In genomic region chr15:98009169-98009568, GRCh38 we compare ENCODE assay signal across 27 cellular contexts.
"Had no signal": no experiment of that assay in that cellular context is flagged by ENCODE, and none has a peak within 500 bp of the region (broad histone marks: within the 10 kb centered on the region; RNA-seq: fewer than 3 reads in every experiment).

No MANE protein-coding gene starts in this region.

- H3K4me1 Mint-ChIP-seq: immature natural killer cell; naive thymus-derived CD4-positive, alpha-beta T cell; stimulated activated memory B cell treated with anti-CD40 and anti-IgM and Interleukin-4, amounts not matched to agents 10 μg/mL and 1 μg/mL and 100 μg/mL, for 72 hours; stimulated activated naive CD8-positive, alpha-beta T cell treated with anti-CD3 and anti-CD28 coated beads, Interleukin-15, amount 100 ng/mL, for 72 hours had no signal

- H3K4me2 ChIP-seq: smooth muscle cell had no signal

- H3K36me3 ChIP-seq: left ventricle myocardium inferior, ovary, thyroid gland, transverse colon, upper lobe of left lung, vagina had no signal

- H3K9me3 Mint-ChIP-seq: immature natural killer cell; memory B cell; natural killer cell treated with Interleukin-12 subunit alpha and Interleukin-12 subunit beta and Interleukin-15 and Interleukin-18, amount 100 ng/mL, for 72 hours; stimulated activated memory B cell treated with anti-CD40 and anti-IgM and Interleukin-4, amounts not matched to agents 10 μg/mL and 1 μg/mL and 100 μg/mL, for 72 hours; stimulated activated naive CD8-positive, alpha-beta T cell treated with anti-CD3 and anti-CD28 coated beads, Interleukin-15, amount 100 ng/mL, for 72 hours had no signal

- H3K9me3 ChIP-seq: left ventricle myocardium inferior, mucosa of descending colon, ovary, testis, thyroid gland, transverse colon, upper lobe of left lung, vagina had no signal

- H3K4me1 ChIP-seq: left ventricle myocardium inferior, testis, thyroid gland, upper lobe of left lung, vagina had no signal

- DNase-seq: hypothalamus; immature natural killer cell; left ventricle myocardium inferior; midbrain; mucosa of descending colon; naive thymus-derived CD4-positive, alpha-beta T cell; ovary; retina; right cardiac atrium; stimulated activated CD4-positive, alpha-beta T cell treated with anti-CD3 and anti-CD28 coated beads, Interleukin-1b, Interleukin-23, amount 100 ng/mL, for 48 hours; stimulated activated CD4-positive, alpha-beta T cell treated with anti-CD3 and anti-CD28 coated beads, Interleukin-2, amount 100 ng/mL, for 48 hours; stimulated activated CD4-positive, alpha-beta T cell treated with anti-CD3 and anti-CD28 coated beads, Interleukin-4, amount 100 ng/mL, for 4 hours; stimulated activated CD8-positive, alpha-beta memory T cell treated with anti-CD3 and anti-CD28 coated beads, Interleukin-4, amount 100 ng/mL, for 48 hours; stimulated activated naive CD4-positive, alpha-beta T cell treated with Interleukin-2 at 50 U/mL for 16 hours; stimulated activated naive CD8-positive, alpha-beta T cell treated with anti-CD3 and anti-CD28 coated beads, Interleukin-15, amount 100 ng/mL, for 72 hours; substantia nigra; testis; thyroid gland; transverse colon; upper lobe of left lung had no signal

- H3K4me3 Mint-ChIP-seq: immature natural killer cell; memory B cell; naive thymus-derived CD4-positive, alpha-beta T cell; natural killer cell treated with Interleukin-12 subunit alpha and Interleukin-12 subunit beta and Interleukin-15 and Interleukin-18, amount 100 ng/mL, for 72 hours; stimulated activated memory B cell treated with anti-CD40 and anti-IgM and Interleukin-4, amounts not matched to agents 10 μg/mL and 1 μg/mL and 100 μg/mL, for 72 hours; stimulated activated naive CD8-positive, alpha-beta T cell treated with anti-CD3 and anti-CD28 coated beads, Interleukin-15, amount 100 ng/mL, for 72 hours had no signal

- H3K27me3 Mint-ChIP-seq: memory B cell; progenitor cell of endocrine pancreas; stimulated activated memory B cell treated with anti-CD40 and anti-IgM and Interleukin-4, amounts not matched to agents 10 μg/mL and 1 μg/mL and 100 μg/mL, for 72 hours had no signal

- H3K4me3 ChIP-seq: left ventricle myocardium inferior, lung, mucosa of descending colon, ovary, smooth muscle cell, testis, thyroid gland, transverse colon, upper lobe of left lung, vagina had no signal

- H3K27ac ChIP-seq: left ventricle myocardium inferior, ovary, testis, thyroid gland, upper lobe of left lung, vagina had no signal

- H3K27ac Mint-ChIP-seq: immature natural killer cell; memory B cell; naive thymus-derived CD4-positive, alpha-beta T cell; natural killer cell treated with Interleukin-12 subunit alpha and Interleukin-12 subunit beta and Interleukin-15 and Interleukin-18, amount 100 ng/mL, for 72 hours; progenitor cell of endocrine pancreas; stimulated activated memory B cell treated with anti-CD40 and anti-IgM and Interleukin-4, amounts not matched to agents 10 μg/mL and 1 μg/mL and 100 μg/mL, for 72 hours; stimulated activated naive CD8-positive, alpha-beta T cell treated with anti-CD3 and anti-CD28 coated beads, Interleukin-15, amount 100 ng/mL, for 72 hours had no signal

- H3K36me3 Mint-ChIP-seq: immature natural killer cell; memory B cell; naive thymus-derived CD4-positive, alpha-beta T cell; natural killer cell treated with Interleukin-12 subunit alpha and Interleukin-12 subunit beta and Interleukin-15 and Interleukin-18, amount 100 ng/mL, for 72 hours; stimulated activated memory B cell treated with anti-CD40 and anti-IgM and Interleukin-4, amounts not matched to agents 10 μg/mL and 1 μg/mL and 100 μg/mL, for 72 hours had no signal

- H3K27me3 ChIP-seq: ovary, testis, thyroid gland, transverse colon, upper lobe of left lung, vagina had no signal
